ENCODE assay signal across 8 cellular contexts in genomic region chr4:74444891-74445642, GRCh38. TPM values are rescaled to one million over a fixed set of nuclear protein-coding genes. Genes with fewer than 3 reads are reported as not detected.
A peak's percentile ranks its signal among the peaks of the same experiment; 100 is the strongest.
DNase-seq lines count a peak whose midpoint lies in the region; ATAC-seq, FAIRE-seq and TF ChIP-seq lines count a peak whose summit lies in the region.

A gene with protein sequence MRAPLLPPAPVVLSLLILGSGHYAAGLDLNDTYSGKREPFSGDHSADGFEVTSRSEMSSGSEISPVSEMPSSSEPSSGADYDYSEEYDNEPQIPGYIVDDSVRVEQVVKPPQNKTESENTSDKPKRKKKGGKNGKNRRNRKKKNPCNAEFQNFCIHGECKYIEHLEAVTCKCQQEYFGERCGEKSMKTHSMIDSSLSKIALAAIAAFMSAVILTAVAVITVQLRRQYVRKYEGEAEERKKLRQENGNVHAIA (plus strand): TSS chr4:74445136. CDS start chr4:74445346, 210 bp downstream.

- H3K4me1 ChIP-seq in left ventricle myocardium inferior (peaks cover 18% of the 10 kb centered on the region), rectal smooth muscle tissue (ENCODE audit: control insufficient read depth, insufficient read depth, low read length) (no peaks in the 10 kb centered on the region), vagina (no peaks in the 10 kb centered on the region)

- H3K27ac ChIP-seq in left ventricle myocardium inferior (replicated peaks) (peak within 1 kb of the TSS; percentile 77), rectal smooth muscle tissue (ENCODE audit: low read depth, low read length) (no peak within 1 kb of the TSS), vagina (peak within 1 kb of the TSS; percentile 76)

- no peaks in the 10 kb centered on the region for H3K27me3 ChIP-seq in left ventricle myocardium inferior (ENCODE audit: low read depth)
- no peaks in the 10 kb centered on the region for H3K27me3 ChIP-seq in rectal smooth muscle tissue (ENCODE audit: control insufficient read depth, insufficient read depth, low read length)
- no peaks in the 10 kb centered on the region for H3K27me3 ChIP-seq in vagina

- DNase-seq in D341Med (ENCODE audit: low spot score) (peak; percentile 77), HTR-8/SVneo (ENCODE audit: insufficient read length, low spot score) (peak; percentile 19), SKM-1 treated with dmso at 0.1 percent for 144 hours (lab: John Stamatoyannopoulos, UW; ENCODE audit: unreplicated experiment) (peak; percentile 76), left ventricle myocardium inferior (peak; percentile 75), vagina (ENCODE audit: extremely low spot score in 2 of 2) (no peak)
- DNase-seq in activated naive CD8-positive, alpha-beta T cell treated with anti-CD3 and anti-CD28 coated beads for 36 hours, result peak; percentile 88

- peak within 1 kb of the TSS; percentile 77 for H3K27ac Mint-ChIP-seq in activated naive CD8-positive, alpha-beta T cell treated with anti-CD3 and anti-CD28 coated beads for 36 hours

- FAIRE-seq in HTR-8/SVneo (lab: Jason Lieb, UNC), result no peak

- peak in 1 of 2 donors; percentile 60 for TF ChIP-seq POLR2A in vagina (IDR thresholded peaks at IDR 0.05)

- TF ChIP-seq CTCF in left ventricle myocardium inferior (IDR thresholded peaks at IDR 0.05; ENCODE audit: borderline replicate concordance) (peak; percentile 66), vagina (IDR thresholded peaks at IDR 0.05) (peak in 2 of 3 experiments; percentile 10 to 15)

- H3K27me3 Mint-ChIP-seq in activated naive CD8-positive, alpha-beta T cell treated with anti-CD3 and anti-CD28 coated beads for 36 hours, result peaks cover 5% of the 10 kb centered on the region

- ATAC-seq in GM21381 (IDR thresholded peaks at IDR 0.05; ENCODE audit: unreplicated experiment), result peak; percentile 95

- H3K4me3 ChIP-seq in left ventricle myocardium inferior (peak within 1 kb of the TSS; percentile 73), rectal smooth muscle tissue (ENCODE audit: low read length) (peak within 1 kb of the TSS; percentile 54), vagina (peak within 1 kb of the TSS; percentile 51 to 52)

- H3K36me3 Mint-ChIP-seq in activated naive CD8-positive, alpha-beta T cell treated with anti-CD3 and anti-CD28 coated beads for 36 hours, result no peaks in the 10 kb centered on the region

- intact Hi-C loops in left ventricle myocardium inferior (cut with micrococcal nuclease), result no loop called here
- intact Hi-C loops in vagina (cut with DNase I), result no loop called here

- peak within 1 kb of the TSS; percentile 2 for H3K9ac ChIP-seq in rectal smooth muscle tissue (ENCODE audit: low read length)

- no peaks in the 10 kb centered on the region for H3K36me3 ChIP-seq in left ventricle myocardium inferior
- H3K36me3 ChIP-seq in rectal smooth muscle tissue (ENCODE audit: control insufficient read depth, insufficient read depth, low read length), result no peaks in the 10 kb centered on the region
- no peaks in the 10 kb centered on the region for H3K36me3 ChIP-seq in vagina

- peaks cover 3% of the 10 kb centered on the region for H3K4me1 Mint-ChIP-seq in activated naive CD8-positive, alpha-beta T cell treated with anti-CD3 and anti-CD28 coated beads for 36 hours

- peak within 1 kb of the TSS; percentile 81 for H3K4me3 Mint-ChIP-seq in activated naive CD8-positive, alpha-beta T cell treated with anti-CD3 and anti-CD28 coated beads for 36 hours

- no peaks in the 10 kb centered on the region for H3K9me3 Mint-ChIP-seq in activated naive CD8-positive, alpha-beta T cell treated with anti-CD3 and anti-CD28 coated beads for 36 hours

- H3K9me3 ChIP-seq in left ventricle myocardium inferior (replicated peaks), result no peaks in the 10 kb centered on the region
- no peaks in the 10 kb centered on the region for H3K9me3 ChIP-seq in vagina

RNA-seq across cellular contexts. Expression of the gene that starts here (rescaled TPM):
- total RNA-seq in activated naive CD8-positive, alpha-beta T cell treated with anti-CD3 and anti-CD28 coated beads for 36 hours, result under 1 TPM in 1 of 2 experiments, not detected in 1; 0.28 TPM
- total RNA-seq in left ventricle myocardium inferior (0.55 TPM), vagina (16.9 TPM)

Comparison
In these comparisons a context has a peak if more than half of its experiments do, and no peak if none do; other contexts are left out.
1. RNA of the gene that starts here (total RNA-seq): 16.9 TPM in vagina (single experiment); 0.55 TPM in left ventricle myocardium inferior (single experiment) and 0.28 TPM in activated naive CD8-positive, alpha-beta T cell treated with anti-CD3 and anti-CD28 coated beads for 36 hours; every median in the first group is over 10 times any median in the second.
2. Peak in DNase-seq in activated naive CD8-positive, alpha-beta T cell treated with anti-CD3 and anti-CD28 coated beads for 36 hours; RNA of the gene not detected or under 1 TPM.
3. Peak in DNase-seq, H3K4me3 ChIP-seq and H3K27ac ChIP-seq in left ventricle myocardium inferior; RNA of the gene not detected or under 1 TPM.
4. DNase-seq: peak in D341Med (single experiment), HTR-8/SVneo (single experiment) and SKM-1 treated with dmso at 0.1 percent for 144 hours (single experiment); none in vagina (0 of 2).
5. Peak in every context shown above with its lines, with median percentiles within 50 percentile points of each other: H3K4me3 ChIP-seq.